ENCODE assay signal across 7 cellular contexts in genomic region chr18:37499913-37500312, GRCh38.
"Had no signal": no experiment of that assay in that cellular context is flagged by ENCODE, and none has a peak within 500 bp of the region (broad histone marks: within the 10 kb centered on the region; RNA-seq: fewer than 3 reads in every experiment).

No MANE protein-coding gene starts in this region.

- H3K9ac ChIP-seq: GM23248 had no signal

- H2AFZ ChIP-seq: GM23248 had no signal

- DNase-seq: GM23248, GOT3, H9, HCEC 1CT, IMR-90 had no signal

- H3K27ac ChIP-seq: GM23248 had no signal

- FAIRE-seq: H54, K562 had no signal

- H3K4me3 ChIP-seq: GM23248, K562 had no signal
